8 cellular contexts compared by ENCODE assay signal in the genomic region with DNA sequence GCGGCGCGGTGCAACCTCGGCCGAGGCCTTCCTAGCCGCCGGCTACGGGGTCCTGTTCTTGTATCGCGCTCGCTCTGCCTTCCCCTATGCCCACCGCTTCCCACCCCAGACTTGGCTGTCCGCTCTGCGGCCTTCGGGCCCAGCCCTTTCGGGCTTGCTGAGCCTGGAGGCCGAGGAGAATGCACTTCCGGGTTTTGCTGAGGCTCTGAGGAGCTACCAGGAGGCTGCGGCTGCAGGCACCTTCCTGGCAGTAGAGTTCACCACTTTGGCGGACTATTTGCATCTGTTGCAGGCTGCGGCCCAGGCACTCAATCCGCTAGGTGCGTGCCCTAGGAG. TPM values are rescaled to one million over a fixed set of nuclear protein-coding genes. Genes with fewer than 3 reads are reported as not detected.
DNase-seq lines count a peak whose midpoint lies in the region; ATAC-seq and TF ChIP-seq lines count a peak whose summit lies in the region.

No MANE protein-coding gene starts in this region.

- 1% methylated on average over 23 of the region's 23 CpGs for WGBS in thymus

- H3K36me3 ChIP-seq in thymus (ENCODE audit: control insufficient read depth, insufficient read depth), result peaks cover 4% of the 10 kb centered on the region

- H3K27me3 ChIP-seq in foreskin keratinocyte, result no peaks in the 10 kb centered on the region
- H3K27me3 ChIP-seq in thymus (ENCODE audit: control insufficient read depth, insufficient read depth), result no peaks in the 10 kb centered on the region

- no peaks in the 10 kb centered on the region for H3K9me3 ChIP-seq in thymus (ENCODE audit: control insufficient read depth)

- peak; percentile 61 for ATAC-seq in GM19035 (IDR thresholded peaks at IDR 0.05; ENCODE audit: unreplicated experiment)
- ATAC-seq in HG03280 (IDR thresholded peaks at IDR 0.05; ENCODE audit: unreplicated experiment), result peak; percentile 64
- ATAC-seq in foreskin keratinocyte, result peak; percentile 74

- H3K27ac ChIP-seq in foreskin keratinocyte (peak overlapping the region; percentile 59), thymus (ENCODE audit: low read depth) (peak overlapping the region; percentile 97)

- no peaks in the 10 kb centered on the region for H3K4me1 ChIP-seq in foreskin keratinocyte
- H3K4me1 ChIP-seq in thymus (ENCODE audit: control insufficient read depth, insufficient read depth, low read length), result peaks cover 11% of the 10 kb centered on the region

- peak overlapping the region; percentile 89 for H3K4me3 ChIP-seq in thymus (ENCODE audit: low read length)

- TF ChIP-seq CTCF in foreskin keratinocyte (conservative IDR thresholded peaks at IDR 0.05), result no peak

- DNase-seq in C1 segment of cervical spinal cord (lab: John Stamatoyannopoulos, UW), result peak in 9 of 14 donors; percentile 27 to 83 (median 69)
- DNase-seq in NOMO-1 (lab: John Stamatoyannopoulos, UW; ENCODE audit: unreplicated experiment in 2 of 2), result peak; percentile 54 to 66
- peak; percentile 31 to 40 for DNase-seq in activated T-helper 1 cell treated with anti-CD3 and anti-CD28 coated beads, Interleukin-2, amount 50 U/mL, for 16 hours (ENCODE audit: low read depth in 1 of 2, low spot score in 1 of 2)
- peak in 1 of 2 donors; percentile 33 for DNase-seq in foreskin keratinocyte
- peak; percentile 10 for DNase-seq in non-pigmented ciliary epithelial cell (ENCODE audit: low read depth)

RNA-seq across cellular contexts. Expression of a gene that starts 0.4 kb away (rescaled TPM):
- total RNA-seq in foreskin keratinocyte, result 47.0 and 52.2 TPM in 2 replicates
- 48.7 and 51.3 TPM in 2 replicates for polyA plus RNA-seq in foreskin keratinocyte
- polyA plus RNA-seq in thymus, result 125 TPM

RNA-seq across cellular contexts. Expression of a gene that starts 0.9 kb away (rescaled TPM):
- 0.46 and 0.54 TPM in 2 replicates for total RNA-seq in foreskin keratinocyte
- polyA plus RNA-seq in foreskin keratinocyte, result 0.26 and 0.55 TPM in 2 replicates
- 3.2 TPM for polyA plus RNA-seq in thymus

RNA-seq across cellular contexts. Expression of a gene that starts 6.4 kb away (rescaled TPM):
- total RNA-seq in foreskin keratinocyte, result 0.25 and 0.54 TPM in 2 replicates
- polyA plus RNA-seq in foreskin keratinocyte (0.12 and 0.43 TPM in 2 replicates), thymus (1.6 TPM)
